Comparison of ENCODE assay signal across 19 cellular contexts in genomic region chr3:63076357-63076756, GRCh38.
"Had no signal": no experiment of that assay in that cellular context is flagged by ENCODE, and none has a peak within 500 bp of the region (broad histone marks: within the 10 kb centered on the region; RNA-seq: fewer than 3 reads in every experiment).

No MANE protein-coding gene starts in this region.

- DNase-seq: activated CD4-positive, alpha-beta T cell treated with anti-CD3 and anti-CD28 coated beads for 4 hours; activated CD4-positive, alpha-beta T cell treated with anti-CD3 and anti-CD28 coated beads, Interleukin-2, amount 50 U/mL, for 48 hours; activated CD4-positive, CD25-positive, alpha-beta regulatory T cell; activated naive CD4-positive, alpha-beta T cell treated with Interleukin-2 at 50 U/mL for 16 hours; activated naive CD8-positive, alpha-beta T cell treated with anti-CD3 and anti-CD28 coated beads for 36 hours; activated T-cell treated with anti-CD3 and anti-CD28 coated beads, Interleukin-2, amount 50 U/mL, for 48 hours; central memory CD4-positive, alpha-beta T cell; dermis blood vessel endothelial cell; effector CD8-positive, alpha-beta T cell; erythroblast; foreskin keratinocyte; midbrain; spleen; stimulated activated CD4-positive, alpha-beta T cell treated with anti-CD3 and anti-CD28 coated beads, Interleukin-4, amount 100 ng/mL, for 1 hour; stimulated activated naive CD4-positive, alpha-beta T cell had no signal

- H3K9me3 ChIP-seq: thoracic aorta, vagina had no signal

- H3K4me2 ChIP-seq: hepatocyte had no signal

- H3K27ac ChIP-seq: foreskin keratinocyte, hepatocyte, spleen, thoracic aorta, vagina had no signal

- H3K36me3 ChIP-seq: spleen, thoracic aorta, vagina had no signal

- ATAC-seq: foreskin keratinocyte; natural killer cell treated with Interleukin-12 subunit alpha and Interleukin-12 subunit beta and Interleukin-15 and Interleukin-18, amount 100 ng/mL, for 72 hours had no signal

- H3K27me3 ChIP-seq: foreskin keratinocyte, spleen, vagina had no signal

- H2AFZ ChIP-seq: hepatocyte had no signal

- H3K4me3 ChIP-seq: hepatocyte, spleen, thoracic aorta, vagina had no signal

- H3K79me2 ChIP-seq: hepatocyte had no signal

- H3K4me1 ChIP-seq: foreskin keratinocyte, spleen, vagina had no signal
